8 cellular contexts compared by ENCODE assay signal in genomic region chr22:37242395-37242918, GRCh38. TPM values are rescaled to one million over a fixed set of nuclear protein-coding genes. Genes with fewer than 3 reads are reported as not detected.
DNase-seq lines count a peak whose midpoint lies in the region; ATAC-seq, FAIRE-seq and TF ChIP-seq lines count a peak whose summit lies in the region.

No MANE protein-coding gene starts in this region.

- TF ChIP-seq CTCF in choroid plexus epithelial cell (conservative IDR thresholded peaks at IDR 0.05; ENCODE audit: low read depth, low read length) (no peak), neural crest cell (conservative IDR thresholded peaks at IDR 0.05) (no peak)

- in situ Hi-C loops in G401 (cut with HindIII; ENCODE audit: low sequenced_read_pairs) = no loop called here

- H3K4me3 ChIP-seq in CD4-positive, alpha-beta memory T cell (ENCODE audit: low read length in 2 of 2) = peak overlapping the region; percentile 89 to 99
- peak overlapping the region; percentile 80 for H3K4me3 ChIP-seq in Jurkat, Clone E6-1 (ENCODE audit: low read length)
- peak overlapping the region; percentile 66 for H3K4me3 ChIP-seq in choroid plexus epithelial cell (ENCODE audit: low read depth, low read length)

- peaks cover 0 to 2% (median 0%) of the 10 kb centered on the region in 8 donors for H3K9me3 Mint-ChIP-seq in CD4-positive, alpha-beta memory T cell
- no peaks in the 10 kb centered on the region for H3K9me3 Mint-ChIP-seq in neural crest cell

- H3K4me1 ChIP-seq in CD4-positive, alpha-beta memory T cell (ENCODE audit: insufficient read depth, low read length) = peaks cover 64% of the 10 kb centered on the region

- POLR2A ChIA-PET in CD4-positive, alpha-beta memory T cell (lab: Charles Lee; ENCODE audit: partially characterized antibody) = interaction anchor here (0.8 to 18.6 kb wide), 27 partner anchors 9 to 243 kb away, joined by 3 to 646 read pairs (median 4); partner anchors contain the start of genes CYTH4, IL2RB, KCTD17 and MFNG

- H3K4me3 Mint-ChIP-seq in CD4-positive, alpha-beta memory T cell = peak overlapping the region; percentile 91 to 99 (median 96)
- no peak overlapping the region for H3K4me3 Mint-ChIP-seq in neural crest cell

- FAIRE-seq in urothelium cell line (lab: Jason Lieb, UNC) = peak; percentile 42

- CTCF ChIA-PET in CD4-positive, alpha-beta memory T cell (lab: Charles Lee; ENCODE audit: partially characterized antibody) = interaction anchor here (1.0 to 19.1 kb wide), 12 partner anchors 11 to 320 kb away, joined by 3 to 491 read pairs (median 8); no protein-coding TSS in a partner anchor

- H3K4me1 Mint-ChIP-seq in CD4-positive, alpha-beta memory T cell = peaks cover 43 to 76% (median 58%) of the 10 kb centered on the region in 4 donors
- peaks cover 6% of the 10 kb centered on the region for H3K4me1 Mint-ChIP-seq in neural crest cell

- H3K36me3 Mint-ChIP-seq in CD4-positive, alpha-beta memory T cell = peaks cover 30 to 54% of the 10 kb centered on the region in 2 donors
- H3K36me3 Mint-ChIP-seq in neural crest cell (ENCODE audit: low read depth) = no peaks in the 10 kb centered on the region

- H3K27ac ChIP-seq in CD4-positive, alpha-beta memory T cell (ENCODE audit: low read depth, low read length) = peak overlapping the region; percentile 91

- DNase-seq in CD4-positive, alpha-beta memory T cell = peak; percentile 86 to 98 (median 90)
- DNase-seq in Jurkat, Clone E6-1 (ENCODE audit: low read depth, low spot score) = peak; percentile 81
- DNase-seq in choroid plexus epithelial cell (ENCODE audit: low read depth) (no peak), neural crest cell (ENCODE audit: low read depth, low spot score) (no peak), urothelium cell line (ENCODE audit: low spot score) (peak; percentile 61), G401 (ENCODE audit: low spot score) (no peak)

- ATAC-seq in GM21423 (IDR thresholded peaks at IDR 0.05; ENCODE audit: unreplicated experiment) = peak; percentile 50
- peak; percentile 82 to 83 for ATAC-seq in activated CD4-positive, CD25-positive, alpha-beta regulatory T cell treated with anti-CD3 and anti-CD28 coated beads, Interleukin-2, amount 50 U/mL, for 24 hours

- H3K27me3 ChIP-seq in CD4-positive, alpha-beta memory T cell (ENCODE audit: insufficient read depth, low read length) = no peaks in the 10 kb centered on the region

- no peaks in the 10 kb centered on the region for H3K9me3 ChIP-seq in CD4-positive, alpha-beta memory T cell (ENCODE audit: control insufficient read depth in 1 of 2, low read length in 2 of 2)

- H3K36me3 ChIP-seq in CD4-positive, alpha-beta memory T cell (ENCODE audit: insufficient read depth, low read length) = peaks cover 20% of the 10 kb centered on the region

- H3K27ac Mint-ChIP-seq in CD4-positive, alpha-beta memory T cell = peak overlapping the region; percentile 87 to 98 (median 97)
- peak overlapping the region; percentile 35 for H3K27ac Mint-ChIP-seq in neural crest cell (ENCODE audit: unreplicated experiment)

- intact Hi-C loops in CD4-positive, alpha-beta memory T cell (cut with micrococcal nuclease) = loop anchor here (1.0 to 5.0 kb wide), 6 partner anchors 12 to 365 kb away; partner anchors contain the start of gene GGA1

- H3K27me3 Mint-ChIP-seq in CD4-positive, alpha-beta memory T cell = no peaks in the 10 kb centered on the region
- H3K27me3 Mint-ChIP-seq in neural crest cell (ENCODE audit: low read depth) = no peaks in the 10 kb centered on the region

RNA-seq across cellular contexts. Expression of gene RAC2, which starts 1.6 kb away (rescaled TPM):
- total RNA-seq in CD4-positive, alpha-beta memory T cell = 100 to 1,000 TPM; 304 to 318 TPM
- polyA plus RNA-seq in CD4-positive, alpha-beta memory T cell = 100 to 1,000 TPM; 724 to 917 TPM
- 314 TPM for polyA plus RNA-seq in Jurkat, Clone E6-1 (2012; ENCODE audit: insufficient read depth, insufficient read length)
- total RNA-seq in neural crest cell = 0.21 TPM in 1 of 2 replicates, not detected in the other
- not detected in 2 replicates for total RNA-seq in G401 (2014; rRNA removed; shearing (Covaris generic))

RNA-seq across cellular contexts. Expression of gene SSTR3, which starts 30.2 kb away (rescaled TPM):
- total RNA-seq in CD4-positive, alpha-beta memory T cell = 1 to 10 TPM; 8.2 to 9.3 TPM
- 1 to 10 TPM in 1 of 2 donors, under 1 TPM in 1; 0.50 to 1.4 TPM for polyA plus RNA-seq in CD4-positive, alpha-beta memory T cell
- polyA plus RNA-seq in Jurkat, Clone E6-1 (2012; ENCODE audit: insufficient read depth, insufficient read length) = not detected
- total RNA-seq in neural crest cell = 0.09 TPM in 2 replicates
- not detected in 2 replicates for total RNA-seq in G401 (2014; rRNA removed; shearing (Covaris generic))

RNA-seq across cellular contexts. Expression of gene CYTH4, which starts 39.9 kb away (rescaled TPM):
- 100 to 1,000 TPM; 169 to 177 TPM for total RNA-seq in CD4-positive, alpha-beta memory T cell
- 10 to 100 TPM; 39.4 to 57.0 TPM for polyA plus RNA-seq in CD4-positive, alpha-beta memory T cell
- 1.7 TPM for polyA plus RNA-seq in Jurkat, Clone E6-1 (2012; ENCODE audit: insufficient read depth, insufficient read length)
- total RNA-seq in neural crest cell = not detected in 2 replicates
- not detected in 2 replicates for total RNA-seq in G401 (2014; rRNA removed; shearing (Covaris generic))

RNA-seq across cellular contexts. Expression of gene C1QTNF6, which starts 54.4 kb away (rescaled TPM):
- 10 to 100 TPM; 23.1 to 24.8 TPM for total RNA-seq in CD4-positive, alpha-beta memory T cell
- polyA plus RNA-seq in CD4-positive, alpha-beta memory T cell = under 1 TPM; 0.49 to 0.89 TPM
- polyA plus RNA-seq in Jurkat, Clone E6-1 (2012; ENCODE audit: insufficient read depth, insufficient read length) = 5.0 TPM
- total RNA-seq in neural crest cell = 13.6 TPM in 2 replicates
- total RNA-seq in G401 (2014; rRNA removed; shearing (Covaris generic)) = 5.0 and 6.7 TPM in 2 replicates

Comparison
In these comparisons a context has a peak if more than half of its experiments do, and no peak if none do; other contexts are left out.
1. DNase-seq: peak in CD4-positive, alpha-beta memory T cell (5 of 5), Jurkat, Clone E6-1 (single experiment) and urothelium cell line (single experiment); none in choroid plexus epithelial cell (single experiment), neural crest cell (single experiment) and G401 (single experiment).
2. RNA of gene RAC2, which starts 1.6 kb away (total RNA-seq): 304 to 318 TPM in CD4-positive, alpha-beta memory T cell; 0.21 TPM in neural crest cell and not detected in G401; every median in the first group is over 100 times any median in the second.
3. RNA of gene CYTH4, which starts 39.9 kb away (total RNA-seq): 169 to 177 TPM in CD4-positive, alpha-beta memory T cell; not detected in neural crest cell and not detected in G401; every median in the first group is over 100 times any median in the second.
4. Peak in every context shown above with its lines, with median percentiles within 50 percentile points of each other: H3K4me3 ChIP-seq.